In the genomic region with DNA sequence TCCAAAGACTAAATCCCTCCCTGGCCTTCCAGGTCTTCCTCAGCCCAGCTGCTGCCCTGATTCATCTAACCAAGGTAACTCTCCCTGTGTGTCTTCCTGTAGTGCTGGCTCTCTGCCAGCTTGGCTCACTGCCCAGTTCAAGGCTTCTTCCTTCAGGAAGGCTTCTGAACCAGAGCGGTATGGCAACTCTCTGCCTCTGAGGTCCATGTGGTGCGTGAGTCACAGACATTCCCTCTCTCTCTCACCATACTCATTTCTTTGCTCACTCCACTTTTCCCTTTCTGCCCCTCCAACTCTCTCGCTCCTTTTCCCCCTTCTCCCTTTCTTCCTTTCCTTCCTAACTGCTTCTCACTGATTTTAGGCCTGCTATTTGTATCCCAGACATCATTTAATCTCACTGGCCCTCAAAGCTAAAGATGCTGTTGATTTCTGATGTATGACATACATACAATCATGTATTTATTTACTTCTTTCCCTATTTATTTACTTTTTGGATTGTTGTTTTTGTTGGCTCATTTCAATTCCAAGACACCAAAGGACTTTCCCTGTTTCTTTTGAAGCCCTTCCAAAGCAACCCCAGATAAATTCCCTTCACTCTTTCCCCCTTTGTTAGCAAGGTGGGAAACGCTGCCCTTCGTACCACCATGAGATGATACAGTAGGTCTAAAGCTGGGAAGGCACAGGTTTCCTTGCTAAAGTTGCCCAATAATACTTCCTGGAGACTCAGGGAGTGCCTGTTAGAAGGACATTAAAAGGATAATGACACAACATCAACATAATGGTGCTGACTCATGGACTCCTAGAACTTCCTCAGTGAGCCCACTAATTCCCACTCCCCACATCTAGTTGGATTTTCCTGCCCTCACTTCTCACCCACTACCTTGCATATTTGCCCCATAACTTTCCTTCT, we compare ENCODE assay signal across 8 cellular contexts. TPM values are rescaled to one million over a fixed set of nuclear protein-coding genes. Genes with fewer than 3 reads are reported as not detected.
A peak's percentile ranks its signal among the peaks of the same experiment; 100 is the strongest.
DNase-seq lines count a peak whose midpoint lies in the region; ATAC-seq, FAIRE-seq and TF ChIP-seq lines count a peak whose summit lies in the region.

No MANE protein-coding gene starts in this region.

- POLR2A ChIA-PET in A549 (lab: Yijun Ruan, JAX) = interaction anchor here (1.1 kb wide), 1 partner anchor 101 kb away, joined by 3 read pairs; the partner anchor contains the start of gene DUSP23
- POLR2A ChIA-PET in K562 (lab: Yijun Ruan, JAX) = interaction anchor here (0.6 kb wide), 1 partner anchor 55 kb away, joined by 3 read pairs; the partner anchor contains the start of gene SLAMF8

- no TSS peak for BruUV-seq in K562 (replicated peaks; lab: Mats Ljungman, UMichigan)

- H3K4me1 ChIP-seq in A549 (peaks cover 39% of the 10 kb centered on the region), K562 (replicated peaks in 1 of 2; ENCODE audit: control insufficient read depth in 2 of 2, insufficient read depth in 2 of 2, low read length in 2 of 2) (peaks cover 4 to 43% of the 10 kb centered on the region in 2 experiments; a peak in 4 of 5 replicates)

- ATAC-seq in A549 (peak; percentile 94), K562 (peak; percentile 87), HG02852 (IDR thresholded peaks at IDR 0.05; ENCODE audit: unreplicated experiment) (no peak), HG03280 (IDR thresholded peaks at IDR 0.05; ENCODE audit: unreplicated experiment) (no peak), GM21717 (IDR thresholded peaks at IDR 0.05; ENCODE audit: unreplicated experiment) (no peak)

- H4K20me1 ChIP-seq in K562 (replicated peaks; ENCODE audit: control insufficient read depth, insufficient read depth, low read length) = no peaks in the 10 kb centered on the region

- H3K27me3 ChIP-seq in K562 (ENCODE audit: control insufficient read depth in 2 of 2, insufficient read depth in 2 of 2, low read length in 2 of 2) = no peaks in the 10 kb centered on the region

- TF ChIP-seq POLR2A in A549 (IDR thresholded peaks at IDR 0.05; ENCODE audit: low read length) (no peak), K562 (conservative IDR thresholded peaks at IDR 0.05) (no peak)

- TF ChIP-seq CTCF in A549 (IDR thresholded peaks at IDR 0.05) (no peak), GM12865 (IDR thresholded peaks at IDR 0.05; ENCODE audit: insufficient read depth, low read depth, low read length, missing control alignments) (no peak), K562 (IDR thresholded peaks at IDR 0.05 in 2 of 3, conservative IDR thresholded peaks at IDR 0.05 in 1 of 3; ENCODE audit: insufficient read depth in 2 of 3, low read depth in 1 of 3, low read length in 3 of 3) (no peak)

- H3K4me2 ChIP-seq in A549 = peak overlapping the region; percentile 62
- no peak overlapping the region; the same call in 1 of the 2 replicates for H3K4me2 ChIP-seq in K562 (ENCODE audit: insufficient read depth, low read length)

- in situ Hi-C loops in K562 (cut with MboI) = no loop called here

- H2AFZ ChIP-seq in K562 (ENCODE audit: low read depth, low read length) = peak overlapping the region; percentile 49

- H3K9me3 ChIP-seq in A549 (no peaks in the 10 kb centered on the region), K562 (replicated peaks; ENCODE audit: control insufficient read depth, insufficient read depth, low read depth, low read length) (no peaks in the 10 kb centered on the region; the same call in 1 of the 2 replicates)

- intact Hi-C loops in K562 (cut with micrococcal nuclease) = no loop called here

- peaks cover under 1% of the 10 kb centered on the region for H3K9me1 ChIP-seq in K562 (ENCODE audit: control insufficient read depth, insufficient read depth, low read length)

- peak; percentile 54 for FAIRE-seq in A549 (lab: Jason Lieb, UNC)
- peak; percentile 92 for FAIRE-seq in K562 (lab: Jason Lieb, UNC)

- no peak overlapping the region for H3K4me3 ChIP-seq in A549
- H3K4me3 ChIP-seq in GM12865 (ENCODE audit: low read depth, low read length) = no peak overlapping the region
- no peak overlapping the region for H3K4me3 ChIP-seq in K562

- H3K79me2 ChIP-seq in K562 (ENCODE audit: control insufficient read depth, insufficient read depth, low read length) = no peaks in the 10 kb centered on the region

- H3K9ac ChIP-seq in K562 (ENCODE audit: insufficient read depth in 1 of 2, low read depth in 2 of 2, low read length in 2 of 2) = no peak overlapping the region

- CTCF ChIA-PET in A549 (lab: Yijun Ruan, JAX) (interaction anchor here (0.6 to 5.8 kb wide), 6 partner anchors 9 to 125 kb away, joined by 3 to 64 read pairs (median 6); partner anchors contain the start of gene FCRL6), K562 (lab: Yijun Ruan, JAX; ENCODE audit: low intra/inter-chr PET ratio) (no interaction called here)

- 36% methylated on average over 5 of the region's 5 CpGs for WGBS in A549 (ENCODE audit: missing lambda C conversion rate)
- WGBS in K562 (ENCODE audit: insufficient coverage, low coverage, missing lambda C conversion rate) = 11% methylated on average over 5 of the region's 5 CpGs

- H3K27ac ChIP-seq in A549 = peak overlapping the region; percentile 53 to 70
- 0 out of 3 replicates have a peak overlapping the region, but pooled peaks have one; percentile 17 for H3K27ac ChIP-seq in K562 (ENCODE audit: extremely low read depth, low read depth, low read length)

- peak; percentile 90 to 95 for DNase-seq in A549 (ENCODE audit: low read depth in 1 of 2, low spot score in 1 of 2)
- peak; percentile 28 for DNase-seq in GM12865 (ENCODE audit: low read depth)
- DNase-seq in NCI-H446 (lab: John Stamatoyannopoulos, UW) = peak; percentile 30 to 87
- peak; percentile 54 to 84 (median 64) for DNase-seq in K562 (ENCODE audit: extremely low read depth in 1 of 4, low spot score in 3 of 4)
- DNase-seq in left kidney (ENCODE audit: low read depth, low spot score) = peak; percentile 72

- 0 out of 5 replicates have a peak, but pooled peaks of 1 of the 2 experiments have one; percentile 17 for TF ChIP-seq EP300 in A549 (IDR thresholded peaks at IDR 0.05)
- TF ChIP-seq EP300 in K562 (IDR thresholded peaks at IDR 0.05; ENCODE audit: low read length) = no peak

- H3K36me3 ChIP-seq in K562 (ENCODE audit: control insufficient read depth, insufficient read depth, low read length) = no peaks in the 10 kb centered on the region

- TF ChIP-seq RAD21 in A549 (conservative IDR thresholded peaks at IDR 0.05 in 1 of 2, IDR thresholded peaks at IDR 0.05 in 1 of 2) (0 out of 5 replicates have a peak, but pooled peaks of 1 of the 2 experiments have one; percentile 2), K562 (CRISPR knock-in tag; conservative IDR thresholded peaks at IDR 0.05 in 1 of 2, IDR thresholded peaks at IDR 0.05 in 1 of 2) (peak in 1 of 2 experiments; percentile 25; a peak in 2 of 4 replicates)

RNA-seq across cellular contexts. Expression of gene CFAP45, which starts 17.8 kb away (rescaled TPM):
- polyA plus RNA-seq in A549 (2011; rRNA removed) (0.50 and 0.67 TPM in 2 replicates), A549 (2017; fragmentation: RNase III; extraction: RNeasy Plus Mini Kit Qiagen cat#74134 plus additional on column Dnase treatment) (0.76 to 0.89 TPM (median 0.87 TPM) in 3 replicates), K562 (2011; rRNA removed) (0.85 and 1.5 TPM in 2 replicates), K562 (2014; fragmentation: Illumina TruSeq; extraction: Trizol) (1.6 and 2.0 TPM in 2 replicates), K562 (2014; fragmentation: Nextera tagmentation; extraction: Ambion mirVana) (1 to 10 TPM in 1 of 2 experiments, under 1 TPM in 1; 0.65 to 1.3 TPM), K562 (2014; rRNA removed) (1.0 and 2.4 TPM in 2 replicates)
- polyA plus RNA-seq in A549 (2012; cell fraction: cytosol; rRNA removed) = 0.31 and 0.46 TPM in 2 replicates
- 0.40 and 0.86 TPM in 2 replicates for polyA plus RNA-seq in A549 (2012; cell fraction: nucleus; rRNA removed)
- 0.39 TPM in 1 of 2 replicates, not detected in the other for polyA minus RNA-seq in A549 (2011; rRNA and poly(A)+ RNA removed)
- 1.8 and 2.4 TPM in 2 replicates for total RNA-seq in K562 (2011; cell fraction: chromatin; rRNA removed; ENCODE audit: low replicate concordance)
- total RNA-seq in K562 (2011; cell fraction: nucleolus; rRNA removed) = 0.33 and 1.1 TPM in 2 replicates
- 1.2 and 2.4 TPM in 2 replicates for total RNA-seq in K562 (2011; cell fraction: nucleoplasm; rRNA removed)
- total RNA-seq in K562 (2014; rRNA removed) (1.2 and 1.5 TPM in 2 replicates), K562 (2014; rRNA removed; fragmentation: Illumina TruSeq; extraction: Trizol) (1.2 and 1.7 TPM in 2 replicates), K562 (2015; rRNA removed; fragmentation: Illumina TruSeq; extraction: Trizol) (0.94 and 1.4 TPM in 2 replicates), K562 (2021) (0.72 and 1.6 TPM in 2 replicates)
- 0.43 and 0.59 TPM in 2 replicates for polyA plus RNA-seq in K562 (2011; cell fraction: cytosol; rRNA removed)
- 0.97 and 1.1 TPM in 2 replicates for polyA plus RNA-seq in K562 (2011; cell fraction: nucleus; rRNA removed)
- polyA plus RNA-seq in K562 (2012) = 0.91 and 1.0 TPM in 2 replicates
- 1.6 and 1.8 TPM in 2 replicates for polyA minus RNA-seq in K562 (2011; rRNA and poly(A)+ RNA removed)
- 0.48 and 0.91 TPM in 2 replicates for polyA minus RNA-seq in K562 (2011; cell fraction: cytosol; rRNA and poly(A)+ RNA removed)
- 0.40 and 0.89 TPM in 2 replicates for polyA minus RNA-seq in K562 (2011; cell fraction: nucleus; rRNA and poly(A)+ RNA removed)

RNA-seq across cellular contexts. Expression of gene VSIG8, which starts 19.7 kb away (rescaled TPM):
- polyA plus RNA-seq in A549 (2011; rRNA removed) (0.04 TPM in 1 of 2 replicates, not detected in the other), A549 (2017; fragmentation: RNase III; extraction: RNeasy Plus Mini Kit Qiagen cat#74134 plus additional on column Dnase treatment) (0.05 to 0.09 TPM in 2 of 3 replicates, not detected in the other), K562 (2011; rRNA removed) (0.05 TPM in 1 of 2 replicates, not detected in the other), K562 (2014; fragmentation: Illumina TruSeq; extraction: Trizol) (not detected in 2 replicates), K562 (2014; fragmentation: Nextera tagmentation; extraction: Ambion mirVana) (not detected), K562 (2014; rRNA removed) (not detected in 2 replicates)
- 0.05 and 0.07 TPM in 2 replicates for polyA plus RNA-seq in A549 (2012; cell fraction: cytosol; rRNA removed)
- polyA plus RNA-seq in A549 (2012; cell fraction: nucleus; rRNA removed) = 0.14 and 0.15 TPM in 2 replicates
- polyA minus RNA-seq in A549 (2011; rRNA and poly(A)+ RNA removed) = not detected in 2 replicates
- total RNA-seq in K562 (2011; cell fraction: chromatin; rRNA removed; ENCODE audit: low replicate concordance) = not detected in 2 replicates
- not detected in 2 replicates for total RNA-seq in K562 (2011; cell fraction: nucleolus; rRNA removed)
- not detected in 2 replicates for total RNA-seq in K562 (2011; cell fraction: nucleoplasm; rRNA removed)
- total RNA-seq in K562 (2014; rRNA removed) (not detected in 2 replicates), K562 (2014; rRNA removed; fragmentation: Illumina TruSeq; extraction: Trizol) (not detected in 2 replicates), K562 (2015; rRNA removed; fragmentation: Illumina TruSeq; extraction: Trizol) (not detected in 2 replicates), K562 (2021) (not detected in 2 replicates)
- 0.07 TPM in 1 of 2 replicates, not detected in the other for polyA plus RNA-seq in K562 (2011; cell fraction: cytosol; rRNA removed)
- 0.10 TPM in 1 of 2 replicates, not detected in the other for polyA plus RNA-seq in K562 (2011; cell fraction: nucleus; rRNA removed)
- polyA plus RNA-seq in K562 (2012) = not detected in 2 replicates
- not detected in 2 replicates for polyA minus RNA-seq in K562 (2011; rRNA and poly(A)+ RNA removed)
- polyA minus RNA-seq in K562 (2011; cell fraction: cytosol; rRNA and poly(A)+ RNA removed) = not detected in 2 replicates
- not detected in 2 replicates for polyA minus RNA-seq in K562 (2011; cell fraction: nucleus; rRNA and poly(A)+ RNA removed)

RNA-seq across cellular contexts. Expression of gene TAGLN2, which starts 43.1 kb away (rescaled TPM):
- 533 and 536 TPM in 2 replicates for polyA plus RNA-seq in A549 (2011; rRNA removed)
- 1,020 and 1,221 TPM in 2 replicates for polyA plus RNA-seq in A549 (2012; cell fraction: cytosol; rRNA removed)
- polyA plus RNA-seq in A549 (2012; cell fraction: nucleus; rRNA removed) = 1,181 and 1,326 TPM in 2 replicates
- polyA plus RNA-seq in A549 (2017; fragmentation: RNase III; extraction: RNeasy Plus Mini Kit Qiagen cat#74134 plus additional on column Dnase treatment) = 781 to 811 TPM (median 806 TPM) in 3 replicates
- 437 and 484 TPM in 2 replicates for polyA minus RNA-seq in A549 (2011; rRNA and poly(A)+ RNA removed)
- total RNA-seq in K562 (2011; cell fraction: chromatin; rRNA removed; ENCODE audit: low replicate concordance) = 38.5 and 101 TPM in 2 replicates
- 100 and 103 TPM in 2 replicates for total RNA-seq in K562 (2011; cell fraction: nucleolus; rRNA removed)
- total RNA-seq in K562 (2011; cell fraction: nucleoplasm; rRNA removed) = 95.8 and 128 TPM in 2 replicates
- 456 and 502 TPM in 2 replicates for total RNA-seq in K562 (2014; rRNA removed)
- 180 and 192 TPM in 2 replicates for total RNA-seq in K562 (2014; rRNA removed; fragmentation: Illumina TruSeq; extraction: Trizol)
- 247 and 249 TPM in 2 replicates for total RNA-seq in K562 (2015; rRNA removed; fragmentation: Illumina TruSeq; extraction: Trizol)
- total RNA-seq in K562 (2021) = 498 and 506 TPM in 2 replicates
- polyA plus RNA-seq in K562 (2011; rRNA removed) = 414 and 518 TPM in 2 replicates
- polyA plus RNA-seq in K562 (2011; cell fraction: cytosol; rRNA removed) = 883 and 1,031 TPM in 2 replicates
- polyA plus RNA-seq in K562 (2011; cell fraction: nucleus; rRNA removed) = 273 and 355 TPM in 2 replicates
- polyA plus RNA-seq in K562 (2012) = 571 and 615 TPM in 2 replicates
- polyA plus RNA-seq in K562 (2014; fragmentation: Illumina TruSeq; extraction: Trizol) = 565 and 573 TPM in 2 replicates
- polyA plus RNA-seq in K562 (2014; fragmentation: Nextera tagmentation; extraction: Ambion mirVana) = 100 to 1,000 TPM; 334 to 683 TPM
- polyA plus RNA-seq in K562 (2014; rRNA removed) = 455 and 456 TPM in 2 replicates
- polyA minus RNA-seq in K562 (2011; rRNA and poly(A)+ RNA removed) = 196 and 205 TPM in 2 replicates
- 239 and 243 TPM in 2 replicates for polyA minus RNA-seq in K562 (2011; cell fraction: cytosol; rRNA and poly(A)+ RNA removed)
- 47.4 and 74.8 TPM in 2 replicates for polyA minus RNA-seq in K562 (2011; cell fraction: nucleus; rRNA and poly(A)+ RNA removed)

RNA-seq across cellular contexts. Expression of gene SLAMF8, which starts 55.5 kb away (rescaled TPM):
- polyA plus RNA-seq in A549 (2011; rRNA removed) = not detected in 2 replicates
- not detected in 2 replicates for polyA plus RNA-seq in A549 (2012; cell fraction: cytosol; rRNA removed)
- polyA plus RNA-seq in A549 (2012; cell fraction: nucleus; rRNA removed) = not detected in 2 replicates
- polyA plus RNA-seq in A549 (2017; fragmentation: RNase III; extraction: RNeasy Plus Mini Kit Qiagen cat#74134 plus additional on column Dnase treatment) = 0.07 TPM in 1 of 3 replicates, not detected in the others
- not detected in 2 replicates for polyA minus RNA-seq in A549 (2011; rRNA and poly(A)+ RNA removed)
- not detected in 2 replicates for total RNA-seq in K562 (2011; cell fraction: chromatin; rRNA removed; ENCODE audit: low replicate concordance)
- total RNA-seq in K562 (2011; cell fraction: nucleolus; rRNA removed) = not detected in 2 replicates
- not detected in 2 replicates for total RNA-seq in K562 (2011; cell fraction: nucleoplasm; rRNA removed)
- total RNA-seq in K562 (2014; rRNA removed) = not detected in 2 replicates
- total RNA-seq in K562 (2014; rRNA removed; fragmentation: Illumina TruSeq; extraction: Trizol) = not detected in 2 replicates
- total RNA-seq in K562 (2015; rRNA removed; fragmentation: Illumina TruSeq; extraction: Trizol) = not detected in 2 replicates
- not detected in 2 replicates for total RNA-seq in K562 (2021)
- 0.07 TPM in 1 of 2 replicates, not detected in the other for polyA plus RNA-seq in K562 (2011; rRNA removed)
- polyA plus RNA-seq in K562 (2011; cell fraction: cytosol; rRNA removed) = 0.01 TPM in 1 of 2 replicates, not detected in the other
- not detected in 2 replicates for polyA plus RNA-seq in K562 (2011; cell fraction: nucleus; rRNA removed)
- polyA plus RNA-seq in K562 (2012) = not detected in 2 replicates
- polyA plus RNA-seq in K562 (2014; fragmentation: Illumina TruSeq; extraction: Trizol) = not detected in 2 replicates
- polyA plus RNA-seq in K562 (2014; fragmentation: Nextera tagmentation; extraction: Ambion mirVana) = not detected
- not detected in 2 replicates for polyA plus RNA-seq in K562 (2014; rRNA removed)
- polyA minus RNA-seq in K562 (2011; rRNA and poly(A)+ RNA removed) = not detected in 2 replicates
- polyA minus RNA-seq in K562 (2011; cell fraction: cytosol; rRNA and poly(A)+ RNA removed) = not detected in 2 replicates
- not detected in 2 replicates for polyA minus RNA-seq in K562 (2011; cell fraction: nucleus; rRNA and poly(A)+ RNA removed)

Comparison
In these comparisons a context has a peak if more than half of its experiments do, and no peak if none do; other contexts are left out.
1. ATAC-seq: peak in A549 (2 of 2) and K562 (single experiment); none in HG02852 (single experiment), HG03280 (single experiment) and GM21717 (single experiment).
2. DNase-seq: peak in every context shown above with its lines; median percentile 92 in A549; 72 in left kidney; 64 in K562; 58 in NCI-H446; 28 in GM12865.
3. Of the 35 proteins assayed by ChIP-seq in both K562 and A549: peak only in K562: BHLHE40; only in A549: JUNB, MAX, SMC3 and USF2; in both: CEBPB and MAFK; in neither: 21; mixed calls (peak in some experiments, not most) for 7.